Comparison of ENCODE assay signal across 9 cellular contexts in genomic region chr11:567629-568258, GRCh38. TPM values are rescaled to one million over a fixed set of nuclear protein-coding genes. Genes with fewer than 3 reads are reported as not detected.
DNase-seq lines count a peak whose midpoint lies in the region; ATAC-seq and TF ChIP-seq lines count a peak whose summit lies in the region.
"Had no signal": no experiment of that assay in that cellular context is flagged by ENCODE, and none has a peak within 500 bp of the region (broad histone marks: within the 10 kb centered on the region; RNA-seq: fewer than 3 reads in every experiment).

No MANE protein-coding gene starts in this region.

- H3K27ac ChIP-seq in ascending aorta: peak overlapping the region; percentile 77 to 89
- peak overlapping the region; percentile 54 for H3K27ac ChIP-seq in layer of hippocampus (ENCODE audit: low read depth, low read length)
- H3K27ac ChIP-seq: neutrophil had no signal

- no peaks in the 10 kb centered on the region for H3K36me3 ChIP-seq in ascending aorta

- H3K4me1 ChIP-seq in ascending aorta: peaks cover 4 to 9% of the 10 kb centered on the region in 2 donors

- H3K9me3 ChIP-seq in ascending aorta: no peaks in the 10 kb centered on the region
- H3K9me3 ChIP-seq: neutrophil had no signal

- peak overlapping the region; percentile 67 for H3K4me3 ChIP-seq in AG09309 (ENCODE audit: control insufficient read depth, low read depth, low read length)
- peak overlapping the region; percentile 72 to 76 for H3K4me3 ChIP-seq in ascending aorta

- peak overlapping the region; percentile 89 for H3K4me3 Mint-ChIP-seq in type B pancreatic cell

- no peaks in the 10 kb centered on the region for H3K4me1 Mint-ChIP-seq in type B pancreatic cell (ENCODE audit: unreplicated experiment)

- DNase-seq in AG09309 (ENCODE audit: low read depth) (no peak), ascending aorta (ENCODE audit: low spot score in 2 of 2) (no peak), type B pancreatic cell (ENCODE audit: extremely low spot score, unreplicated experiment) (no peak), hippocampal formation (lab: John Stamatoyannopoulos, UW) (no peak)

- H3K27me3 Mint-ChIP-seq in type B pancreatic cell: no peaks in the 10 kb centered on the region

- intact Hi-C loops in ascending aorta (cut with DNase I): loop anchor here (1.0 to 2.0 kb wide), 4 partner anchors 7 to 179 kb away; partner anchors contain the start of genes HRAS, LMNTD2, PTDSS2 and RASSF7

- H3K27ac Mint-ChIP-seq in type B pancreatic cell: peak overlapping the region; percentile 93

- peak; percentile 2 for ATAC-seq in HG02642 (IDR thresholded peaks at IDR 0.05; ENCODE audit: poor library complexity, unreplicated experiment)
- ATAC-seq in GM18861 (IDR thresholded peaks at IDR 0.05; ENCODE audit: unreplicated experiment): no peak
- ATAC-seq in HG02870 (IDR thresholded peaks at IDR 0.05; ENCODE audit: unreplicated experiment): no peak

- no peak for TF ChIP-seq CTCF in AG09309 (IDR thresholded peaks at IDR 0.05; ENCODE audit: control insufficient read depth, insufficient read depth, low read depth, low read length, missing control alignments)
- TF ChIP-seq CTCF in ascending aorta (IDR thresholded peaks at IDR 0.05): no peak
- no peak for TF ChIP-seq CTCF in type B pancreatic cell (conservative IDR thresholded peaks at IDR 0.05)

- H3K9me3 Mint-ChIP-seq in type B pancreatic cell: no peaks in the 10 kb centered on the region

- H3K27me3 ChIP-seq in ascending aorta: no peaks in the 10 kb centered on the region
- H3K27me3 ChIP-seq in layer of hippocampus (ENCODE audit: control insufficient read depth, insufficient read depth, low read length): no peaks in the 10 kb centered on the region

- H3K36me3 Mint-ChIP-seq in type B pancreatic cell: no peaks in the 10 kb centered on the region

RNA-seq across cellular contexts. Expression of gene RASSF7, which starts 7.0 kb away (rescaled TPM):
- 3.5 TPM for total RNA-seq in ascending aorta
- total RNA-seq in type B pancreatic cell (ENCODE audit: low replicate concordance): 35.7 and 75.8 TPM in 2 replicates

RNA-seq across cellular contexts. Expression of gene LMNTD2, which starts 7.2 kb away (rescaled TPM):
- 1.1 TPM for total RNA-seq in ascending aorta
- total RNA-seq in type B pancreatic cell (ENCODE audit: low replicate concordance): 6.7 and 7.2 TPM in 2 replicates

RNA-seq across cellular contexts. Expression of gene PHRF1, which starts 8.5 kb away (rescaled TPM):
- total RNA-seq in ascending aorta: 25.4 TPM
- total RNA-seq in type B pancreatic cell (ENCODE audit: low replicate concordance): 38.7 and 40.8 TPM in 2 replicates

RNA-seq across cellular contexts. Expression of gene LRRC56, which starts 30.4 kb away (rescaled TPM):
- total RNA-seq in ascending aorta (not detected), type B pancreatic cell (ENCODE audit: low replicate concordance) (1.7 and 1.8 TPM in 2 replicates)

RNA-seq across cellular contexts. Expression of gene HRAS, which starts 32.4 kb away (rescaled TPM):
- total RNA-seq in ascending aorta: 21.6 TPM
- total RNA-seq in type B pancreatic cell (ENCODE audit: low replicate concordance): 54.6 and 63.1 TPM in 2 replicates
